19 cellular contexts compared by ENCODE assay signal in the genomic region with DNA sequence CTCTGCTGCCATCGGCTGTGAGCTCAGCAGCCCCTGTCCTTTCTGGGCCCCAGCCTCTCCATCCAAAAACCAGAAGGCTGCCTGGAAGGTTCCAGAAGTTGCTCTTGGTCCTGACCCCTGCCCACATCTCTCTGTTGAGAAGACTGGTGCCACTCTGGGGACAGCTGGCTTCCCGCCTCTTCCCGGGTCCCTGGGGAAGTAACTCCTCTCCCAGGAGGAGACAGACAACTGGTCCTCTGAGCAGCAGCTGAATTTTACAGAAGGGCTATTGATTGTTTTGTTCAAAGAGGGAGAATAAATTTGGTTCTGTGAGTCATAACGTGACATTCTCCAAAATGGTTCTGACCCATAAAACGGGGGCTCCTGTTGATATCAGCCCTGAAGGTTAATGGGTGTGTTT.
"Had no signal": no experiment of that assay in that cellular context is flagged by ENCODE, and none has a peak within 500 bp of the region (broad histone marks: within the 10 kb centered on the region; RNA-seq: fewer than 3 reads in every experiment).

No MANE protein-coding gene starts in this region.

- ATAC-seq: HepG2, Panc1, PC-3, SK-N-SH treated with all-trans-retinoic acid at 6 μM for 48 hours had no signal

- H3K27me3 ChIP-seq: MG63 had no signal

- H3K9me3 ChIP-seq: MG63 had no signal

- H3K36me3 ChIP-seq: MG63 had no signal

- H3K27ac ChIP-seq: RWPE1 had no signal

- DNase-seq: IMR-90, Karpas-422, KG1, MG63, NCI-H1092, NCI-H1105 treated with DMSO at 0.1 percent for 48 hours, NCI-H1436, NCI-H187, NCI-H2029, NCI-H2081 treated with DMSO at 0.1 percent for 48 hours, NCI-H2227 treated with DMSO at 0.1 percent for 48 hours, NCI-H69, NCI-H774, PC-3, SHP77 had no signal

- H3K4me3 ChIP-seq: MG63 had no signal
